In genomic region chr5:54489648-54489979, GRCh38 we compare ENCODE assay signal across 1 cellular context.
TF ChIP-seq lines count a peak whose summit lies in the region.

No MANE protein-coding gene starts in this region.

TF ChIP-seq in neural cell, 6 proteins besides CTCF, POLR2A, EP300 and RAD21:
- peak; percentile 5 for TF ChIP-seq SMC3 (conservative IDR thresholded peaks at IDR 0.05; ENCODE audit: poor library complexity)
